In the genomic region with DNA sequence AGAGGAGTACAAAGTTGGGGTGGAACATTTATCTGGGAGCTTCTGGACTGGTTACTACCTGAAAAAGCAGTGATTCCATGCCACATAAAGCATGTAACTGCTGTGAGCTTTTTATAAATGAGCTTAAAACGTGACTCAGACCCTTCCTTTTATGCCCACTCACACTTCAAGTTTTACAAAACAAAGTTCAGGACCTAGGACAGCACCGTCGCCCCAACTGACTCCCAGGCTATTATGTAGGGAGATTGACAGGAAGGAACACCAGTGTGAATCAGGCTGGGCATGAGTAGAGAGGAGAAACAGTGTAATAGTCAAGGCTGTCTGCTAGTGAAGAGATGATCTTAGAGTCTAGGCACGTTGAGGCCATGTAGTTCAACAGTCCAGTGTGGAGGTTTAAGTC, we compare ENCODE assay signal across 16 cellular contexts.
DNase-seq lines count a peak whose midpoint lies in the region; ATAC-seq and TF ChIP-seq lines count a peak whose summit lies in the region.
"Had no signal": no experiment of that assay in that cellular context is flagged by ENCODE, and none has a peak within 500 bp of the region (broad histone marks: within the 10 kb centered on the region; RNA-seq: fewer than 3 reads in every experiment).

No MANE protein-coding gene starts in this region.

- TF ChIP-seq CTCF in HEK293 (tag by site-specific recombination; IDR thresholded peaks at IDR 0.05) (no peak), brain microvascular endothelial cell (IDR thresholded peaks at IDR 0.05; ENCODE audit: low read depth, low read length, missing control alignments) (no peak), nephron progenitor cell (IDR thresholded peaks at IDR 0.05) (no peak)

- H3K36me3 ChIP-seq in HEK293 (ENCODE audit: control insufficient read depth in 2 of 2, insufficient read depth in 1 of 2, low read length in 2 of 2) (no peaks in the 10 kb centered on the region), brain microvascular endothelial cell (replicated peaks) (no peaks in the 10 kb centered on the region)
- H3K36me3 ChIP-seq: stomach had no signal

- H3K27ac Mint-ChIP-seq in nephron progenitor cell, result no peak overlapping the region
- H3K27ac Mint-ChIP-seq: effector memory CD8-positive, alpha-beta T cell had no signal

- in situ Hi-C loops in brain microvascular endothelial cell (cut with HindIII; ENCODE audit: low pct_ligation_motif_present, low sequenced_read_pairs), result no loop called here

- POLR2A ChIA-PET in HEK293 (lab: Yijun Ruan, JAX), result no interaction called here

- no peaks in the 10 kb centered on the region for H3K9me3 Mint-ChIP-seq in nephron progenitor cell

- no peaks in the 10 kb centered on the region for H3K27me3 ChIP-seq in brain microvascular endothelial cell (replicated peaks)
- H3K27me3 ChIP-seq: stomach had no signal

- H3K4me3 ChIP-seq in HEK293 (ENCODE audit: low read depth, low read length), result no peak overlapping the region
- H3K4me3 ChIP-seq in brain microvascular endothelial cell (ENCODE audit: low read depth, low read length), result no peak overlapping the region
- H3K4me3 ChIP-seq: stomach had no signal

- H3K27me3 Mint-ChIP-seq in nephron progenitor cell (ENCODE audit: low read depth, poor library complexity), result peaks cover 4% of the 10 kb centered on the region
- H3K27me3 Mint-ChIP-seq: effector memory CD8-positive, alpha-beta T cell had no signal

- no peaks in the 10 kb centered on the region for H3K4me1 ChIP-seq in HEK293 (ENCODE audit: control insufficient read depth, insufficient read depth, low read length)
- H3K4me1 ChIP-seq: parathyroid adenoma, stomach had no signal

- H3K27ac ChIP-seq in HEK293 (ENCODE audit: extremely low read depth, low read depth, low read length) (no peak overlapping the region), brain microvascular endothelial cell (no peak overlapping the region)
- H3K27ac ChIP-seq: parathyroid adenoma, stomach had no signal

- H3K36me3 Mint-ChIP-seq in nephron progenitor cell (ENCODE audit: low read depth), result no peaks in the 10 kb centered on the region

- CTCF ChIA-PET in HEK293 (lab: Yijun Ruan, JAX), result no interaction called here

- no peaks in the 10 kb centered on the region for H3K4me1 Mint-ChIP-seq in nephron progenitor cell

- H3K4me3 Mint-ChIP-seq in nephron progenitor cell, result no peak overlapping the region
- H3K4me3 Mint-ChIP-seq: effector memory CD8-positive, alpha-beta T cell had no signal

- H3K9me3 ChIP-seq in HEK293 (ENCODE audit: control insufficient read depth, insufficient read depth, low read depth, low read length), result no peaks in the 10 kb centered on the region
- H3K9me3 ChIP-seq: stomach had no signal

- no peak for ATAC-seq in GM19395 (IDR thresholded peaks at IDR 0.05; ENCODE audit: unreplicated experiment)
- ATAC-seq: effector memory CD8-positive, alpha-beta T cell had no signal

- DNase-seq in MV-4-11 (lab: John Stamatoyannopoulos, UW), result peak; percentile 43
- DNase-seq in brain microvascular endothelial cell, result peak; percentile 1
- DNase-seq in nephron progenitor cell, result peak; percentile 79
- no peak for DNase-seq in T1000 (lab: John Stamatoyannopoulos, UW)
- no peak for DNase-seq in activated CD8-positive, alpha-beta memory T cell treated with anti-CD3 and anti-CD28 coated beads, Interleukin-2, amount 50 U/mL, for 4 hours
- DNase-seq: amniotic stem cell; COR-L47; effector memory CD8-positive, alpha-beta T cell; glutamatergic neuron; mammary epithelial cell; NCI-H1417; NCI-H748 treated with DMSO at 0.1 percent for 48 hours; stomach had no signal

TF ChIP-seq in HEK293, 187 proteins besides CTCF, POLR2A, EP300 and RAD21:
- TF ChIP-seq ZNF624 (tag by site-specific recombination; IDR thresholded peaks at IDR 0.05) (no peak), ZNF354C (tag by site-specific recombination; IDR thresholded peaks at IDR 0.05; ENCODE audit: borderline replicate concordance, low read depth) (no peak)
- TF ChIP-seq, protein P1, sequence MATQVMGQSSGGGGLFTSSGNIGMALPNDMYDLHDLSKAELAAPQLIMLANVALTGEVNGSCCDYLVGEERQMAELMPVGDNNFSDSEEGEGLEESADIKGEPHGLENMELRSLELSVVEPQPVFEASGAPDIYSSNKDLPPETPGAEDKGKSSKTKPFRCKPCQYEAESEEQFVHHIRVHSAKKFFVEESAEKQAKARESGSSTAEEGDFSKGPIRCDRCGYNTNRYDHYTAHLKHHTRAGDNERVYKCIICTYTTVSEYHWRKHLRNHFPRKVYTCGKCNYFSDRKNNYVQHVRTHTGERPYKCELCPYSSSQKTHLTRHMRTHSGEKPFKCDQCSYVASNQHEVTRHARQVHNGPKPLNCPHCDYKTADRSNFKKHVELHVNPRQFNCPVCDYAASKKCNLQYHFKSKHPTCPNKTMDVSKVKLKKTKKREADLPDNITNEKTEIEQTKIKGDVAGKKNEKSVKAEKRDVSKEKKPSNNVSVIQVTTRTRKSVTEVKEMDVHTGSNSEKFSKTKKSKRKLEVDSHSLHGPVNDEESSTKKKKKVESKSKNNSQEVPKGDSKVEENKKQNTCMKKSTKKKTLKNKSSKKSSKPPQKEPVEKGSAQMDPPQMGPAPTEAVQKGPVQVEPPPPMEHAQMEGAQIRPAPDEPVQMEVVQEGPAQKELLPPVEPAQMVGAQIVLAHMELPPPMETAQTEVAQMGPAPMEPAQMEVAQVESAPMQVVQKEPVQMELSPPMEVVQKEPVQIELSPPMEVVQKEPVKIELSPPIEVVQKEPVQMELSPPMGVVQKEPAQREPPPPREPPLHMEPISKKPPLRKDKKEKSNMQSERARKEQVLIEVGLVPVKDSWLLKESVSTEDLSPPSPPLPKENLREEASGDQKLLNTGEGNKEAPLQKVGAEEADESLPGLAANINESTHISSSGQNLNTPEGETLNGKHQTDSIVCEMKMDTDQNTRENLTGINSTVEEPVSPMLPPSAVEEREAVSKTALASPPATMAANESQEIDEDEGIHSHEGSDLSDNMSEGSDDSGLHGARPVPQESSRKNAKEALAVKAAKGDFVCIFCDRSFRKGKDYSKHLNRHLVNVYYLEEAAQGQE (tag by site-specific recombination; IDR thresholded peaks at IDR 0.05), result peak; percentile 90
TF ChIP-seq in HEK293: peak in this region for 1.

Comparison
In these comparisons a context has a peak if more than half of its experiments do, and no peak if none do; other contexts are left out.
1. DNase-seq: peak in MV-4-11 (single experiment), brain microvascular endothelial cell (single experiment) and nephron progenitor cell (single experiment); none in T1000 (single experiment) and activated CD8-positive, alpha-beta memory T cell treated with anti-CD3 and anti-CD28 coated beads, Interleukin-2, amount 50 U/mL, for 4 hours (single experiment).